11 cellular contexts compared by ENCODE assay signal in genomic region chr6:10316327-10316726, GRCh38.
A peak's percentile ranks its signal among the peaks of the same experiment; 100 is the strongest.
DNase-seq lines count a peak whose midpoint lies in the region; ATAC-seq and TF ChIP-seq lines count a peak whose summit lies in the region.
"Had no signal": no experiment of that assay in that cellular context is flagged by ENCODE, and none has a peak within 500 bp of the region (broad histone marks: within the 10 kb centered on the region; RNA-seq: fewer than 3 reads in every experiment).

No MANE protein-coding gene starts in this region.

- H3K9me3 Mint-ChIP-seq in WTC11 = peaks cover 7% of the 10 kb centered on the region
- H3K9me3 Mint-ChIP-seq in T-cell = peaks cover 0 to 6% (median 0%) of the 10 kb centered on the region in 3 donors
- H3K9me3 Mint-ChIP-seq in nephron progenitor cell = peaks cover 12% of the 10 kb centered on the region

- no peak overlapping the region for H3K27ac ChIP-seq in HEK293 (ENCODE audit: extremely low read depth, low read depth, low read length)
- peak overlapping the region in 3 of 5 donors; percentile 26 to 71 (median 61) for H3K27ac ChIP-seq in stomach

- 39 to 55% (median 51%) methylated on average over 13 of the region's 13 CpGs for WGBS in stomach, 5 donors

- DNase-seq in WTC11 (ENCODE audit: low spot score) (no peak), foreskin melanocyte (peak; percentile 99), stomach (no peak), NCI-H2081 (lab: John Stamatoyannopoulos, UW) (no peak), SIG-M5 treated with dmso at 0.1 percent for 504 hours (lab: John Stamatoyannopoulos, UW; ENCODE audit: unreplicated experiment) (no peak), T-cell (no peak), nephron progenitor cell (no peak)
- DNase-seq: small intestine, T-helper 1 cell had no signal

- no peak for TF ChIP-seq CTCF in HEK293 (tag by site-specific recombination; IDR thresholded peaks at IDR 0.05)
- TF ChIP-seq CTCF in WTC11 (IDR thresholded peaks at IDR 0.05) = no peak
- no peak for TF ChIP-seq CTCF in stomach (IDR thresholded peaks at IDR 0.05)
- TF ChIP-seq CTCF in nephron progenitor cell (IDR thresholded peaks at IDR 0.05) = no peak

- H3K27me3 ChIP-seq in stomach = peaks cover 0 to 14% (median 0%) of the 10 kb centered on the region in 3 donors

- CTCF ChIA-PET in HEK293 (lab: Yijun Ruan, JAX) (interaction anchor here (1.1 kb wide), 1 partner anchor 521 kb away, joined by 3 read pairs; no protein-coding TSS in a partner anchor), WTC11 (lab: Charles Lee) (no interaction called here), T-cell (lab: Charles Lee) (no interaction called here)

- H3K9me3 ChIP-seq in HEK293 (ENCODE audit: control insufficient read depth, insufficient read depth, low read depth, low read length) (no peaks in the 10 kb centered on the region), stomach (no peaks in the 10 kb centered on the region)

- no peak for TF ChIP-seq POLR2A in stomach (IDR thresholded peaks at IDR 0.05)

- H3K27me3 Mint-ChIP-seq in WTC11 (ENCODE audit: low read depth) (peaks cover 11% of the 10 kb centered on the region), T-cell (peaks cover 0 to 8% of the 10 kb centered on the region in 2 donors), nephron progenitor cell (ENCODE audit: low read depth, poor library complexity) (peaks cover 7% of the 10 kb centered on the region)

- H3K4me1 ChIP-seq in HEK293 (ENCODE audit: control insufficient read depth, insufficient read depth, low read length) (peaks cover 3% of the 10 kb centered on the region), stomach (peaks cover 0 to 10% (median 0%) of the 10 kb centered on the region in 4 donors)

- H3K4me3 ChIP-seq in HEK293 (ENCODE audit: low read depth, low read length) (no peak overlapping the region), stomach (no peak overlapping the region)

- POLR2A ChIA-PET in HEK293 (lab: Yijun Ruan, JAX) = interaction anchor here (0.7 to 1.3 kb wide), 6 partner anchors 13 to 98 kb away, joined by 3 to 8 read pairs (median 6); partner anchors contain the start of gene TFAP2A
- POLR2A ChIA-PET in WTC11 (lab: Charles Lee) = no interaction called here
- POLR2A ChIA-PET in T-cell (lab: Charles Lee) = no interaction called here

- intact Hi-C loops in stomach (cut with DNase I; ENCODE audit: low total_unique reads) = no loop called here

- TF ChIP-seq EP300 in stomach (IDR thresholded peaks at IDR 0.05) = no peak

- H3K4me1 Mint-ChIP-seq in WTC11 (peaks cover 68% of the 10 kb centered on the region), T-cell (no peaks in the 10 kb centered on the region), nephron progenitor cell (peaks cover 41% of the 10 kb centered on the region)

- no peak overlapping the region for H3K27ac Mint-ChIP-seq in WTC11
- H3K27ac Mint-ChIP-seq in T-cell = no peak overlapping the region
- H3K27ac Mint-ChIP-seq in nephron progenitor cell = no peak overlapping the region
- H3K27ac Mint-ChIP-seq: activated naive CD4-positive, alpha-beta T cell treated with anti-CD3 and anti-CD28 coated beads, Interleukin-2, amount 50 U/mL, for 72 hours had no signal

- H3K36me3 Mint-ChIP-seq in WTC11 (no peaks in the 10 kb centered on the region), T-cell (no peaks in the 10 kb centered on the region), nephron progenitor cell (ENCODE audit: low read depth) (no peaks in the 10 kb centered on the region)

- ATAC-seq in WTC11 = 0 out of 2 replicates have a peak, but pooled peaks have one; percentile 6
- no peak for ATAC-seq in T-cell (replicated peaks in 1 of 4)
- ATAC-seq: activated naive CD4-positive, alpha-beta T cell treated with anti-CD3 and anti-CD28 coated beads, Interleukin-2, amount 50 U/mL, for 72 hours had no signal

- no peak overlapping the region for H3K4me3 Mint-ChIP-seq in WTC11
- no peak overlapping the region for H3K4me3 Mint-ChIP-seq in T-cell
- no peak overlapping the region for H3K4me3 Mint-ChIP-seq in nephron progenitor cell

- H3K36me3 ChIP-seq in HEK293 (ENCODE audit: control insufficient read depth in 2 of 2, insufficient read depth in 1 of 2, low read length in 2 of 2) (no peaks in the 10 kb centered on the region), stomach (no peaks in the 10 kb centered on the region)

TF ChIP-seq in HEK293, 187 proteins besides CTCF, POLR2A, EP300 and RAD21 (continues in another document):
- TF ChIP-seq ZNF639 (tag by site-specific recombination; IDR thresholded peaks at IDR 0.05) = peak; percentile 55; the same call in 1 of the 2 replicates
- TF ChIP-seq HOXC10 (CRISPR knock-in tag; IDR thresholded peaks at IDR 0.05) = no peak
- TF ChIP-seq ZNF138 (tag by site-specific recombination; IDR thresholded peaks at IDR 0.05; ENCODE audit: borderline replicate concordance) = no peak
- TF ChIP-seq ZNF830 (tag by site-specific recombination; IDR thresholded peaks at IDR 0.05; ENCODE audit: low read depth) = no peak
- TF ChIP-seq IKZF3 (tag by site-specific recombination; IDR thresholded peaks at IDR 0.05) = 0 out of 2 replicates have a peak, but pooled peaks have one; percentile 11
- no peak for TF ChIP-seq ZNF214 (tag by site-specific recombination; IDR thresholded peaks at IDR 0.05; ENCODE audit: borderline replicate concordance)
- no peak for TF ChIP-seq ZFP37 (tag by site-specific recombination; IDR thresholded peaks at IDR 0.05)
- no peak for TF ChIP-seq KLF10 (tag by site-specific recombination; IDR thresholded peaks at IDR 0.05)
- no peak for TF ChIP-seq PBX3 (CRISPR knock-in tag; IDR thresholded peaks at IDR 0.05)
- no peak for TF ChIP-seq ZNF394 (tag by site-specific recombination; IDR thresholded peaks at IDR 0.05; ENCODE audit: borderline replicate concordance)

TF ChIP-seq in WTC11, 78 proteins besides CTCF, POLR2A, EP300 and RAD21:
- TF ChIP-seq TCF7 (CRISPR knock-in tag; IDR thresholded peaks at IDR 0.05; ENCODE audit: low read depth) = no peak
TF ChIP-seq in WTC11: peak in this region for 0.
